ENCODE assay signal across 8 cellular contexts in the genomic region with DNA sequence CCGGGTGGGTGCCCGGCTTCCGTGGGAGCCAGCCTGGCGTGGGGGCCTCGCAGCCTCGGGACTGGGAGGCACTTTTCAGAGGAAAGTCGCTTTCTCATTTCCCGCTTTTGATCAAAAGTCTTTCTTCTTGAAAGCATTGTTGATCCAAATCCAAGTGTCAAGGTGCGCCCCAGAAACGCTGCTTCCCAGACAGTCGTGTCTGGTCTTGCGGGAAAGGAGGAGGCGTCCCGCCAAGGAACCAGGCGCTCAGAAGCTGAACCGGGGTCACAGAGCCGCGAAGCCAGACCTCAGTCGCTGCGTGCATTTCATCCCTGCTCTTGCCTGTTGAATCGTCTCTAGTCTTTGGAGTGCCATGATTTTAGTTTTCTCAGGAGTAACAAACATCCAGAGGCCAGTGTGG.
DNase-seq lines count a peak whose midpoint lies in the region; ATAC-seq and TF ChIP-seq lines count a peak whose summit lies in the region.

No MANE protein-coding gene starts in this region.

- peak overlapping the region; percentile 90 for H3K9ac ChIP-seq in BLaER1

- peaks cover 29% of the 10 kb centered on the region for H3K36me3 ChIP-seq in BLaER1

- H3K4me3 ChIP-seq in BLaER1, result peak overlapping the region; percentile 85
- peak overlapping the region; percentile 49 for H3K4me3 ChIP-seq in NB4 (ENCODE audit: low read depth, low read length)

- ATAC-seq in effector memory CD8-positive, alpha-beta T cell (replicated peaks), result no peak
- no peak for ATAC-seq in HG03045 (IDR thresholded peaks at IDR 0.05; ENCODE audit: unreplicated experiment)

- H3K27me3 Mint-ChIP-seq in effector memory CD8-positive, alpha-beta T cell, result no peaks in the 10 kb centered on the region
- peaks cover 16% of the 10 kb centered on the region for H3K27me3 Mint-ChIP-seq in nephron progenitor cell (ENCODE audit: low read depth, poor library complexity)

- H3K36me3 Mint-ChIP-seq in effector memory CD8-positive, alpha-beta T cell (ENCODE audit: insufficient read depth), result peaks cover 3% of the 10 kb centered on the region
- peaks cover 57% of the 10 kb centered on the region for H3K36me3 Mint-ChIP-seq in nephron progenitor cell (ENCODE audit: low read depth)

- H3K9me3 Mint-ChIP-seq in effector memory CD8-positive, alpha-beta T cell, result no peaks in the 10 kb centered on the region
- peaks cover 55% of the 10 kb centered on the region for H3K9me3 Mint-ChIP-seq in nephron progenitor cell

- H4K20me1 ChIP-seq in BLaER1, result peaks cover 37% of the 10 kb centered on the region

- no peak for DNase-seq in NB4 (ENCODE audit: low read depth)
- no peak for DNase-seq in effector memory CD8-positive, alpha-beta T cell
- no peak for DNase-seq in nephron progenitor cell
- DNase-seq in COLO829 (ENCODE audit: low spot score), result no peak
- no peak for DNase-seq in stimulated activated CD4-positive, alpha-beta T cell treated with anti-CD3 and anti-CD28 coated beads, Interleukin-15, amount 100 ng/mL, for 24 hours
- no peak for DNase-seq in NCI-H1048 (lab: John Stamatoyannopoulos, UW)

- H3K9me3 ChIP-seq in BLaER1, result peaks cover 28% of the 10 kb centered on the region

- H3K4me1 ChIP-seq in BLaER1, result peaks cover 48% of the 10 kb centered on the region

- H3K4me2 ChIP-seq in BLaER1, result peak overlapping the region; percentile 91

- peak overlapping the region in 1 of 2 donors; percentile 8 for H3K27ac Mint-ChIP-seq in effector memory CD8-positive, alpha-beta T cell
- no peak overlapping the region for H3K27ac Mint-ChIP-seq in nephron progenitor cell

- H3K4me3 Mint-ChIP-seq in effector memory CD8-positive, alpha-beta T cell, result peak overlapping the region; percentile 67 to 68
- H3K4me3 Mint-ChIP-seq in nephron progenitor cell, result peak overlapping the region; percentile 68

- H3K27ac ChIP-seq in BLaER1, result peak overlapping the region; percentile 80

- no peak for TF ChIP-seq POLR2A in NB4 (IDR thresholded peaks at IDR 0.05; ENCODE audit: extremely low read depth, insufficient read length)

- no peaks in the 10 kb centered on the region for H3K27me3 ChIP-seq in BLaER1

- peaks cover 20 to 24% of the 10 kb centered on the region in 2 donors for H3K4me1 Mint-ChIP-seq in effector memory CD8-positive, alpha-beta T cell (ENCODE audit: low read depth in 2 of 2)
- peaks cover 30% of the 10 kb centered on the region for H3K4me1 Mint-ChIP-seq in nephron progenitor cell

- TF ChIP-seq CTCF in NB4 (IDR thresholded peaks at IDR 0.05; ENCODE audit: low read depth, low read length) (no peak), nephron progenitor cell (IDR thresholded peaks at IDR 0.05) (no peak)
